In genomic region chr3:129689036-129689435, GRCh38 we compare ENCODE assay signal across 12 cellular contexts.
DNase-seq lines count a peak whose midpoint lies in the region; TF ChIP-seq lines count a peak whose summit lies in the region.
"Had no signal": no experiment of that assay in that cellular context is flagged by ENCODE, and none has a peak within 500 bp of the region (broad histone marks: within the 10 kb centered on the region; RNA-seq: fewer than 3 reads in every experiment).

No MANE protein-coding gene starts in this region.

- H3K27ac ChIP-seq in cingulate gyrus (ENCODE audit: low read depth, low read length): peak overlapping the region; percentile 94
- H3K27ac ChIP-seq in prostate gland: no peak overlapping the region

- WGBS in prostate gland: 68% methylated on average over 3 of the region's 3 CpGs

- H3K4me3 ChIP-seq in prostate gland: no peak overlapping the region
- H3K4me3 ChIP-seq: mucosa of descending colon had no signal

- no peaks in the 10 kb centered on the region for H3K9me3 ChIP-seq in prostate gland
- H3K9me3 ChIP-seq: mucosa of descending colon had no signal

- DNase-seq in DMS 273 (lab: John Stamatoyannopoulos, UW; ENCODE audit: unreplicated experiment): peak; percentile 23
- DNase-seq in DMS 273 treated with DMSO at 0.1 percent for 48 hours (lab: John Stamatoyannopoulos, UW): no peak
- DNase-seq in midbrain (lab: John Stamatoyannopoulos, UW): peak; percentile 21
- peak; percentile 70 for DNase-seq in superior temporal gyrus (ENCODE audit: extremely low spot score)
- DNase-seq in prostate gland (ENCODE audit: low spot score): no peak
- DNase-seq in SIG-M5 treated with dmso at 0.1 percent for 504 hours (lab: John Stamatoyannopoulos, UW; ENCODE audit: unreplicated experiment): no peak
- no peak for DNase-seq in DMS79 (lab: John Stamatoyannopoulos, UW)
- DNase-seq: activated naive CD8-positive, alpha-beta T cell treated with anti-CD3 and anti-CD28 coated beads for 36 hours; cortex of kidney; immature natural killer cell had no signal

- TF ChIP-seq CTCF in prostate gland (IDR thresholded peaks at IDR 0.05): no peak

- H3K4me1 ChIP-seq in prostate gland (replicated peaks): no peaks in the 10 kb centered on the region

- H3K36me3 ChIP-seq in prostate gland: no peaks in the 10 kb centered on the region

- intact Hi-C loops in prostate gland (cut with DNase I): no loop called here

- no peak for TF ChIP-seq POLR2A in prostate gland (IDR thresholded peaks at IDR 0.05)

- no peaks in the 10 kb centered on the region for H3K27me3 ChIP-seq in prostate gland (replicated peaks; ENCODE audit: insufficient read depth)

Comparison
In these comparisons a context has a peak if more than half of its experiments do, and no peak if none do; other contexts are left out.
1. DNase-seq: peak in DMS 273 (single experiment), midbrain (single experiment) and superior temporal gyrus (single experiment); none in DMS 273 treated with DMSO at 0.1 percent for 48 hours (single experiment), prostate gland (single experiment), SIG-M5 treated with dmso at 0.1 percent for 504 hours (single experiment) and DMS79 (single experiment).